8 cellular contexts compared by ENCODE assay signal in genomic region chr10:111789821-111790220, GRCh38.
"Had no signal": no experiment of that assay in that cellular context is flagged by ENCODE, and none has a peak within 500 bp of the region (broad histone marks: within the 10 kb centered on the region; RNA-seq: fewer than 3 reads in every experiment).

No MANE protein-coding gene starts in this region.

- H3K27ac ChIP-seq: GM23248 had no signal

- DNase-seq: GM23248, GOT3, H7, H9, HCEC 1CT, HFFc6 had no signal

- H3K4me3 ChIP-seq: GM23248, GM23338, HAP-1 had no signal
